In the genomic region with DNA sequence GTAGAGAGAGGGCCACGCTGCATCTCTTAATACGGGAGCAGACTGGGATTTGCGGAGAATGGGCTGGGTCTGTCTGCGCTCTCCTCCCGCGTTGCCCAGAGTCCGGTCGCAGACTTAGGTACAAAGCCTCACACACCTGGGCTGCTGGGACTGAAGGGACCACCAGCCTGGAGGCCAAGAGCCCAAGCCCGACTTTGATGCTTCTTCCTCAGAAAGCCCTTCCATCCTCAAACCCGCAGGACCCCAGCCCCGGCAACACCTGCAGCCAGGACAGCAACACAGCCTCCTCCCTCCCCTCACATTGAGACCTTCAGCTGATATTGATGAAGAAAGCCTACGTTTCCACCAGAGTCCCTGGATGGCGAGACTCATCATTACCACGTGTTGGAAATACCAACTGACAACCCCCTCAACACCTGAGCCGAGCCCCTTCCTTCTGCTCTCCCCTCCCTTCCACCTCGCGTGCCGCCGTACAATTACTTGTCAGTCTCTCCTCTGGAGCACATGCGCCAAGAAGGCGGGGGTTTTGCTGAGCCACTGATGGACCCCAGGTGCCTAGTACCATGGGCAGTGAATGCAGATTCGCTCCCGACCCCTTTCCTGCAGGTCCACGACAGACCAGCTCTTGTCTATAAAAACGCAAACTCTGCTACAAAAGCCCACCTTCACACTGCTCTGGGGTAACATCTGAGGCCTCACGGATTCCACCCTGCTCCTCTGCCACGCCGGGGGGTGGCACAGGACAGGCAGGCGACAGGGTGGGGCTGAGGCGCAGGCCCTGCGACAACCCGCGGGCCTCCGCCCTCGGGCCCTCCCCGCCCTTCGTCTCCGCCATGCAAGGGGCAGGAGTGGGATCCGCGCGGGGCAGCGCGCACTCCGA, we compare ENCODE assay signal across 8 cellular contexts. TPM values are rescaled to one million over a fixed set of nuclear protein-coding genes. Genes with fewer than 3 reads are reported as not detected.
DNase-seq lines count a peak whose midpoint lies in the region; ATAC-seq and TF ChIP-seq lines count a peak whose summit lies in the region.

No MANE protein-coding gene starts in this region.

- H3K9me3 Mint-ChIP-seq in activated T-cell treated with anti-CD3 and anti-CD28 coated beads, Interleukin-2, amount 50 U/mL, for 72 hours = no peaks in the 10 kb centered on the region
- no peaks in the 10 kb centered on the region for H3K9me3 Mint-ChIP-seq in stimulated activated naive B cell treated with anti-CD40 and anti-IgM and Interleukin-4, amounts not matched to agents 10 μg/mL and 1 μg/mL and 100 μg/mL, for 72 hours

- H3K4me1 ChIP-seq in right cardiac atrium (ENCODE audit: control insufficient read depth, insufficient read depth, low read length) = peaks cover 6% of the 10 kb centered on the region

- no peaks in the 10 kb centered on the region for H3K27me3 ChIP-seq in right cardiac atrium (ENCODE audit: control insufficient read depth, insufficient read depth)

- H3K9me3 ChIP-seq in right cardiac atrium (ENCODE audit: control insufficient read depth, low read length) = no peaks in the 10 kb centered on the region

- no peak overlapping the region for H3K27ac ChIP-seq in right cardiac atrium (ENCODE audit: low read length)

- H3K4me3 Mint-ChIP-seq in activated T-cell treated with anti-CD3 and anti-CD28 coated beads, Interleukin-2, amount 50 U/mL, for 72 hours = peak overlapping the region; percentile 88 to 94
- H3K4me3 Mint-ChIP-seq in stimulated activated naive B cell treated with anti-CD40 and anti-IgM and Interleukin-4, amounts not matched to agents 10 μg/mL and 1 μg/mL and 100 μg/mL, for 72 hours = peak overlapping the region; percentile 82 to 93

- H3K4me3 ChIP-seq in WI38 (ENCODE audit: low read depth, low read length) (peak overlapping the region; percentile 97), right cardiac atrium (ENCODE audit: low read length) (peak overlapping the region; percentile 68)

- no peaks in the 10 kb centered on the region for H3K27me3 Mint-ChIP-seq in activated T-cell treated with anti-CD3 and anti-CD28 coated beads, Interleukin-2, amount 50 U/mL, for 72 hours (ENCODE audit: low read depth)
- H3K27me3 Mint-ChIP-seq in stimulated activated naive B cell treated with anti-CD40 and anti-IgM and Interleukin-4, amounts not matched to agents 10 μg/mL and 1 μg/mL and 100 μg/mL, for 72 hours = no peaks in the 10 kb centered on the region

- peaks cover 3 to 6% of the 10 kb centered on the region in 2 donors for H3K36me3 Mint-ChIP-seq in activated T-cell treated with anti-CD3 and anti-CD28 coated beads, Interleukin-2, amount 50 U/mL, for 72 hours (ENCODE audit: insufficient read depth in 2 of 2)
- peaks cover 10 to 15% of the 10 kb centered on the region in 2 donors for H3K36me3 Mint-ChIP-seq in stimulated activated naive B cell treated with anti-CD40 and anti-IgM and Interleukin-4, amounts not matched to agents 10 μg/mL and 1 μg/mL and 100 μg/mL, for 72 hours

- no peak for TF ChIP-seq CTCF in WI38 (IDR thresholded peaks at IDR 0.05; ENCODE audit: low read depth, low read length)

- H3K27ac Mint-ChIP-seq in activated T-cell treated with anti-CD3 and anti-CD28 coated beads, Interleukin-2, amount 50 U/mL, for 72 hours = peak overlapping the region; percentile 79
- H3K27ac Mint-ChIP-seq in stimulated activated naive B cell treated with anti-CD40 and anti-IgM and Interleukin-4, amounts not matched to agents 10 μg/mL and 1 μg/mL and 100 μg/mL, for 72 hours = peak overlapping the region; percentile 83

- peaks cover 27% of the 10 kb centered on the region for H3K4me1 Mint-ChIP-seq in activated T-cell treated with anti-CD3 and anti-CD28 coated beads, Interleukin-2, amount 50 U/mL, for 72 hours (ENCODE audit: low read depth)
- peaks cover 20 to 44% of the 10 kb centered on the region in 2 donors for H3K4me1 Mint-ChIP-seq in stimulated activated naive B cell treated with anti-CD40 and anti-IgM and Interleukin-4, amounts not matched to agents 10 μg/mL and 1 μg/mL and 100 μg/mL, for 72 hours

- intact Hi-C loops in right cardiac atrium (cut with DNase I) = loop anchor here (5.0 to 10.0 kb wide), 2 partner anchors 141 to 144 kb away; no protein-coding TSS in a partner anchor

- WGBS in right cardiac atrium = 19% methylated on average over 44 of the region's 44 CpGs

- DNase-seq in activated T-cell treated with anti-CD3 and anti-CD28 coated beads, Interleukin-2, amount 50 U/mL, for 72 hours = no peak
- no peak for DNase-seq in activated T-cell treated with anti-CD3 and anti-CD28 coated beads, Interleukin-2, amount 50 U/mL, for 48 hours
- DNase-seq in right cardiac atrium = peak in 2 of 3 donors; percentile 55 to 56
- no peak for DNase-seq in stimulated activated naive B cell treated with anti-CD40 and anti-IgM and Interleukin-4, amounts not matched to agents 10 μg/mL and 1 μg/mL and 100 μg/mL, for 72 hours
- no peak for DNase-seq in NCI-H1930 (lab: John Stamatoyannopoulos, UW)
- DNase-seq in cerebellar cortex (ENCODE audit: low spot score) = no peak

- ATAC-seq in activated T-cell treated with anti-CD3 and anti-CD28 coated beads, Interleukin-2, amount 50 U/mL, for 72 hours (replicated peaks in 1 of 2) = peak; percentile 36 to 48
- ATAC-seq in right cardiac atrium = peak in 1 of 2 donors; percentile 28
- ATAC-seq in stimulated activated naive B cell treated with anti-CD40 and anti-IgM and Interleukin-4, amounts not matched to agents 10 μg/mL and 1 μg/mL and 100 μg/mL, for 72 hours (replicated peaks) = peak; percentile 26 to 28
- ATAC-seq in HG03108 (IDR thresholded peaks at IDR 0.05; ENCODE audit: unreplicated experiment) = no peak

RNA-seq across cellular contexts. Expression of gene ASB6, which starts 0.8 kb away (rescaled TPM):
- 10 to 100 TPM; 16.9 to 20.2 TPM for total RNA-seq in activated T-cell treated with anti-CD3 and anti-CD28 coated beads, Interleukin-2, amount 50 U/mL, for 72 hours
- 10 to 100 TPM in 3 of 4 donors, 1 to 10 TPM in 1; 9.1 to 10.7 (median 10.2) TPM for total RNA-seq in right cardiac atrium
- polyA plus RNA-seq in right cardiac atrium = 9.8 TPM

RNA-seq across cellular contexts. Expression of gene NTMT1, which starts 15.1 kb away (rescaled TPM):
- 10 to 100 TPM; 39.3 to 51.9 TPM for total RNA-seq in activated T-cell treated with anti-CD3 and anti-CD28 coated beads, Interleukin-2, amount 50 U/mL, for 72 hours
- 10 to 100 TPM; 45.0 to 55.2 (median 48.6) TPM for total RNA-seq in right cardiac atrium
- 78.1 TPM for polyA plus RNA-seq in right cardiac atrium

RNA-seq across cellular contexts. Expression of gene C9orf50, which starts 20.2 kb away (rescaled TPM):
- under 1 TPM in 1 of 2 donors, not detected in 1; 0.31 TPM for total RNA-seq in activated T-cell treated with anti-CD3 and anti-CD28 coated beads, Interleukin-2, amount 50 U/mL, for 72 hours
- under 1 TPM in 1 of 4 donors, not detected in 3; 0.20 TPM for total RNA-seq in right cardiac atrium
- not detected for polyA plus RNA-seq in right cardiac atrium

RNA-seq across cellular contexts. Expression of gene PRRX2, which starts 24.3 kb away (rescaled TPM):
- 1 to 10 TPM; 3.3 to 6.1 TPM for total RNA-seq in activated T-cell treated with anti-CD3 and anti-CD28 coated beads, Interleukin-2, amount 50 U/mL, for 72 hours
- 1 to 10 TPM; 1.8 to 5.7 (median 3.7) TPM for total RNA-seq in right cardiac atrium
- 2.6 TPM for polyA plus RNA-seq in right cardiac atrium

Comparison
In these comparisons a context has a peak if more than half of its experiments do, and no peak if none do; other contexts are left out.
1. DNase-seq: peak in right cardiac atrium (2 of 3); none in activated T-cell treated with anti-CD3 and anti-CD28 coated beads, Interleukin-2, amount 50 U/mL, for 72 hours (0 of 2), activated T-cell treated with anti-CD3 and anti-CD28 coated beads, Interleukin-2, amount 50 U/mL, for 48 hours (0 of 2), stimulated activated naive B cell treated with anti-CD40 and anti-IgM and Interleukin-4, amounts not matched to agents 10 μg/mL and 1 μg/mL and 100 μg/mL, for 72 hours (single experiment), NCI-H1930 (0 of 2) and cerebellar cortex (single experiment).